In the genomic region with DNA sequence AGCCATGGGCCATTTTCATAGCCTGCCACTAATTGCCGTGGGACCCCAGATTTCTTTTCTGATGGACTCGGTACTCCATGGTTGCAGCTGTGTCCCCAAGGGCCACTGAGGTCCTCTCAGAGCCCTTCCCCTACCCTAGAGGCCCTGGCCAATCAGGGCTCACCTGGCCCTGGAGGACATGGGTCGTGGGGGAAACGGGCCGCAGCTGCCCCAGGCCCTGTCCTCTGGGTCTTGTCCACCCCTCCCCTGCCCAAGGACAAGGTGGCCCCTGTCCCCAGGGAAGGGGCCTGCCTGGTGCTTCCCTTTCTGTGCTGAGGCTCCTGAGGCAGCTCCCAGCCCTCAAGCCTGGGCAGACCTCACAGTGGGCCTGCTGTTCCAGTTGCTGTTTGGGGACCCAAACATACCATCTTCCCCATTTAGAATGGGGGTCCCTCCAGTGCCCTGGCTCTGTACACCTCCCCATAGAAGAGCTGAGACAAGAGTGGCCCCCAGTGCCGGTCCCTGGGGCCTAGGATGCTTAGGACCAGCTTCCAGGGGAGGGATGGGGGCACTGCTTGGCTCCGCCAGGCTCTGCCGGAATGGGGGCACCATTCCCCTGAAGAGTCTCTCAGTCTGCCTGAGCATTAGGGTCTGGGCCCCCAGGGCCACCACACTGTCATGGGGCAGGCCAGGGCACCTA, we compare ENCODE assay signal across 14 cellular contexts. TPM values are rescaled to one million over a fixed set of nuclear protein-coding genes. Genes with fewer than 3 reads are reported as not detected.
A peak's percentile ranks its signal among the peaks of the same experiment; 100 is the strongest.
DNase-seq lines count a peak whose midpoint lies in the region; ATAC-seq, FAIRE-seq and TF ChIP-seq lines count a peak whose summit lies in the region.
"Had no signal": no experiment of that assay in that cellular context is flagged by ENCODE, and none has a peak within 500 bp of the region (broad histone marks: within the 10 kb centered on the region; RNA-seq: fewer than 3 reads in every experiment).

No MANE protein-coding gene starts in this region.

- no peak for TF ChIP-seq EP300 in A549 (IDR thresholded peaks at IDR 0.05)

- no peak for TF ChIP-seq CTCF in A549 (IDR thresholded peaks at IDR 0.05)
- no peak for TF ChIP-seq CTCF in Peyer's patch (IDR thresholded peaks at IDR 0.05)
- no peak for TF ChIP-seq CTCF in progenitor cell of endocrine pancreas (IDR thresholded peaks at IDR 0.05; ENCODE audit: unreplicated experiment)
- TF ChIP-seq CTCF in endodermal cell (conservative IDR thresholded peaks at IDR 0.05) = no peak

- no peaks in the 10 kb centered on the region for H3K27me3 ChIP-seq in Peyer's patch
- no peaks in the 10 kb centered on the region for H3K27me3 ChIP-seq in right cardiac atrium (ENCODE audit: control insufficient read depth, insufficient read depth)
- H3K27me3 ChIP-seq in endodermal cell (ENCODE audit: control insufficient read depth, insufficient read depth, low read length, poor library complexity, severe bottlenecking) = no peaks in the 10 kb centered on the region

- ATAC-seq in A549 (no peak), right cardiac atrium (no peak)
- ATAC-seq: activated T-cell treated with anti-CD3 and anti-CD28 coated beads, Interleukin-2, amount 50 U/mL, for 4 hours had no signal

- peaks cover 29% of the 10 kb centered on the region for H3K4me1 Mint-ChIP-seq in progenitor cell of endocrine pancreas (ENCODE audit: low read depth)
- H3K4me1 Mint-ChIP-seq in endodermal cell = peaks cover 8% of the 10 kb centered on the region

- peak overlapping the region; percentile 34 for H3K4me3 Mint-ChIP-seq in progenitor cell of endocrine pancreas (ENCODE audit: low read depth)
- no peak overlapping the region for H3K4me3 Mint-ChIP-seq in endodermal cell
- H3K4me3 Mint-ChIP-seq: activated T-cell treated with anti-CD3 and anti-CD28 coated beads, Interleukin-2, amount 50 U/mL, for 4 hours; CD14-positive monocyte had no signal

- H3K27ac Mint-ChIP-seq in progenitor cell of endocrine pancreas (no peak overlapping the region), endodermal cell (no peak overlapping the region)

- no peak for TF ChIP-seq RAD21 in A549 (conservative IDR thresholded peaks at IDR 0.05 in 1 of 2, IDR thresholded peaks at IDR 0.05 in 1 of 2)

- H3K27ac ChIP-seq in A549 (peak overlapping the region; percentile 76 to 78; a peak in 5 of 6 replicates), Peyer's patch (peak overlapping the region in 3 of 4 donors; percentile 5 to 59 (median 26)), right cardiac atrium (ENCODE audit: low read length) (peak overlapping the region; percentile 38), endodermal cell (ENCODE audit: low read depth, low read length) (no peak overlapping the region)

- H3K36me3 Mint-ChIP-seq in progenitor cell of endocrine pancreas (ENCODE audit: insufficient read depth) (peaks cover 2% of the 10 kb centered on the region), endodermal cell (ENCODE audit: low read depth) (peaks cover 19% of the 10 kb centered on the region)

- 90% methylated on average over 4 of the region's 8 CpGs for WGBS in A549 (ENCODE audit: missing lambda C conversion rate)
- 61% methylated on average over 8 of the region's 8 CpGs for WGBS in right cardiac atrium
- 67 to 100% methylated on average over 3 to 8 of the region's 8 CpGs for WGBS in endodermal cell (ENCODE audit: insufficient coverage in 1 of 2, insufficient read length in 1 of 2), 2 experiments

- peaks cover 0 to 5% (median 0%) of the 10 kb centered on the region in 3 donors for H3K36me3 ChIP-seq in Peyer's patch
- H3K36me3 ChIP-seq in endodermal cell (ENCODE audit: control insufficient read depth, insufficient read depth, low read length) = peaks cover 3% of the 10 kb centered on the region

- DNase-seq in A549 (ENCODE audit: low read depth in 1 of 2, low spot score in 1 of 2) (no peak), Peyer's patch (no peak), right cardiac atrium (peak in 1 of 3 donors; percentile 63), progenitor cell of endocrine pancreas (ENCODE audit: low spot score, unreplicated experiment) (no peak), endodermal cell (no peak), kidney glomerular epithelial cell (lab: John Stamatoyannopoulos, UW) (no peak), ACHN (no peak), NCI-H1417 treated with DMSO at 0.1 percent for 48 hours (lab: John Stamatoyannopoulos, UW) (no peak)
- DNase-seq: activated CD4-positive, CD25-positive, alpha-beta regulatory T cell; activated T-cell treated with anti-CD3 and anti-CD28 coated beads, Interleukin-2, amount 50 U/mL, for 4 hours; NCI-H1048; NCI-H748 treated with DMSO at 0.1 percent for 48 hours had no signal

- H3K9me3 Mint-ChIP-seq in progenitor cell of endocrine pancreas (ENCODE audit: low read depth) (no peaks in the 10 kb centered on the region), endodermal cell (no peaks in the 10 kb centered on the region)
- H3K9me3 Mint-ChIP-seq: activated T-cell treated with anti-CD3 and anti-CD28 coated beads, Interleukin-2, amount 50 U/mL, for 4 hours; CD14-positive monocyte had no signal

- POLR2A ChIA-PET in A549 (lab: Yijun Ruan, JAX) = no interaction called here

- in situ Hi-C loops in ACHN (cut with HindIII; ENCODE audit: low pct_ligation_motif_present, low pct_unique_long_range_greater_than_20kb, low sequenced_read_pairs) = no loop called here

- no peak overlapping the region for H3K9ac ChIP-seq in endodermal cell (ENCODE audit: extremely low read depth, low read length, poor library complexity, severe bottlenecking)

- H3K27me3 Mint-ChIP-seq in progenitor cell of endocrine pancreas (no peaks in the 10 kb centered on the region), endodermal cell (ENCODE audit: insufficient read depth) (no peaks in the 10 kb centered on the region)

- H3K4me1 ChIP-seq in A549 (peaks cover 69% of the 10 kb centered on the region), Peyer's patch (peaks cover 0 to 66% (median 5%) of the 10 kb centered on the region in 4 donors), right cardiac atrium (ENCODE audit: control insufficient read depth, insufficient read depth, low read length) (peaks cover 29% of the 10 kb centered on the region), endodermal cell (ENCODE audit: control insufficient read depth, insufficient read depth, low read length) (peaks cover 11% of the 10 kb centered on the region)

- H3K9me3 ChIP-seq in A549 (no peaks in the 10 kb centered on the region), Peyer's patch (no peaks in the 10 kb centered on the region), right cardiac atrium (ENCODE audit: control insufficient read depth, low read length) (no peaks in the 10 kb centered on the region), endodermal cell (ENCODE audit: control insufficient read depth, low read length) (no peaks in the 10 kb centered on the region)

- TF ChIP-seq POLR2A in A549 (IDR thresholded peaks at IDR 0.05; ENCODE audit: low read length) = no peak
- no peak for TF ChIP-seq POLR2A in Peyer's patch (IDR thresholded peaks at IDR 0.05)

- CTCF ChIA-PET in A549 (lab: Yijun Ruan, JAX) = interaction anchor here (0.6 to 8.0 kb wide), 6 partner anchors 11 to 187 kb away, joined by 3 to 71 read pairs (median 4); no protein-coding TSS in a partner anchor

- FAIRE-seq in A549 (lab: Jason Lieb, UNC) = no peak
- FAIRE-seq: islet of Langerhans had no signal

- intact Hi-C loops in right cardiac atrium (cut with DNase I) = loop anchor here in 1 of 4 donors (5.0 kb wide), 1 partner anchor 36 kb away; no protein-coding TSS in a partner anchor

- no peak overlapping the region; the same call in 2 of the 3 replicates for H3K4me2 ChIP-seq in A549

- H3K4me3 ChIP-seq in A549 (no peak overlapping the region), Peyer's patch (no peak overlapping the region), right cardiac atrium (ENCODE audit: low read length) (no peak overlapping the region), endodermal cell (ENCODE audit: low read length) (no peak overlapping the region)

RNA-seq across cellular contexts. Expression of a gene that starts 3.2 kb away (rescaled TPM):
- polyA plus RNA-seq in A549 (2011; rRNA removed) (22.3 and 25.1 TPM in 2 replicates), A549 (2017; fragmentation: RNase III; extraction: RNeasy Plus Mini Kit Qiagen cat#74134 plus additional on column Dnase treatment) (86.7 to 95.7 TPM (median 93.7 TPM) in 3 replicates), right cardiac atrium (157 TPM)
- polyA plus RNA-seq in A549 (2012; cell fraction: cytosol; rRNA removed) = 122 and 146 TPM in 2 replicates
- 143 and 192 TPM in 2 replicates for polyA plus RNA-seq in A549 (2012; cell fraction: nucleus; rRNA removed)
- polyA minus RNA-seq in A549 (2011; rRNA and poly(A)+ RNA removed) = 15.8 and 24.0 TPM in 2 replicates
- total RNA-seq in Peyer's patch (100 to 1,000 TPM in 3 of 4 donors, 10 to 100 TPM in 1; 76.2 to 181 (median 151) TPM), right cardiac atrium (100 to 1,000 TPM; 145 to 201 (median 158) TPM), progenitor cell of endocrine pancreas (180 and 191 TPM in 2 replicates), endodermal cell (100 to 1,000 TPM; 137 to 146 TPM)
- polyA plus RNA-seq in endodermal cell (2013, experiment 1 of 2) = 116 TPM
- 110 TPM for polyA plus RNA-seq in endodermal cell (2013, experiment 2 of 2)

RNA-seq across cellular contexts. Expression of a gene that starts 19.8 kb away (rescaled TPM):
- polyA plus RNA-seq in A549 (2011; rRNA removed) (12.4 and 12.8 TPM in 2 replicates), A549 (2017; fragmentation: RNase III; extraction: RNeasy Plus Mini Kit Qiagen cat#74134 plus additional on column Dnase treatment) (13.1 to 15.3 TPM (median 13.2 TPM) in 3 replicates), right cardiac atrium (107 TPM)
- polyA plus RNA-seq in A549 (2012; cell fraction: cytosol; rRNA removed) = 20.7 and 33.3 TPM in 2 replicates
- 33.1 and 33.6 TPM in 2 replicates for polyA plus RNA-seq in A549 (2012; cell fraction: nucleus; rRNA removed)
- polyA minus RNA-seq in A549 (2011; rRNA and poly(A)+ RNA removed) = 16.7 and 27.6 TPM in 2 replicates
- total RNA-seq in Peyer's patch (10 to 100 TPM; 53.5 to 97.4 (median 68.9) TPM), right cardiac atrium (100 to 1,000 TPM in 3 of 4 donors, 10 to 100 TPM in 1; 94.2 to 106 (median 104) TPM), progenitor cell of endocrine pancreas (21.3 and 23.0 TPM in 2 replicates), endodermal cell (10 to 100 TPM; 31.8 to 35.9 TPM)
- 21.8 TPM for polyA plus RNA-seq in endodermal cell (2013, experiment 1 of 2)
- polyA plus RNA-seq in endodermal cell (2013, experiment 2 of 2) = 20.4 TPM

RNA-seq across cellular contexts. Expression of a gene that starts 29.4 kb away (rescaled TPM):
- 30.8 and 32.6 TPM in 2 replicates for polyA plus RNA-seq in A549 (2011; rRNA removed)
- 48.7 and 67.4 TPM in 2 replicates for polyA plus RNA-seq in A549 (2012; cell fraction: cytosol; rRNA removed)
- 203 and 238 TPM in 2 replicates for polyA plus RNA-seq in A549 (2012; cell fraction: nucleus; rRNA removed)
- 12.3 to 18.1 TPM (median 15.1 TPM) in 3 replicates for polyA plus RNA-seq in A549 (2017; fragmentation: RNase III; extraction: RNeasy Plus Mini Kit Qiagen cat#74134 plus additional on column Dnase treatment)
- 15.6 and 19.4 TPM in 2 replicates for polyA minus RNA-seq in A549 (2011; rRNA and poly(A)+ RNA removed)
- total RNA-seq in Peyer's patch = 10 to 100 TPM; 22.6 to 82.1 (median 29.9) TPM
- 10 to 100 TPM in 1 of 4 donors, 1 to 10 TPM in 3; 5.9 to 89.3 (median 7.8) TPM for total RNA-seq in right cardiac atrium
- 24.1 TPM for polyA plus RNA-seq in right cardiac atrium
- total RNA-seq in progenitor cell of endocrine pancreas = 0.77 and 1.1 TPM in 2 replicates
- 10 to 100 TPM; 10.9 to 13.2 TPM for total RNA-seq in endodermal cell
- 4.2 TPM for polyA plus RNA-seq in endodermal cell (2013, experiment 1 of 2)
- polyA plus RNA-seq in endodermal cell (2013, experiment 2 of 2) = 2.9 TPM
- polyA plus RNA-seq: CD14-positive monocyte had no signal

RNA-seq across cellular contexts. Expression of a gene that starts 50.3 kb away (rescaled TPM):
- polyA plus RNA-seq in A549 (2011; rRNA removed) (1.0 and 1.2 TPM in 2 replicates), A549 (2017; fragmentation: RNase III; extraction: RNeasy Plus Mini Kit Qiagen cat#74134 plus additional on column Dnase treatment) (1.5 to 1.6 TPM (median 1.5 TPM) in 3 replicates), right cardiac atrium (12.5 TPM)
- 2.1 and 2.8 TPM in 2 replicates for polyA plus RNA-seq in A549 (2012; cell fraction: cytosol; rRNA removed)
- 4.1 and 5.7 TPM in 2 replicates for polyA plus RNA-seq in A549 (2012; cell fraction: nucleus; rRNA removed)
- polyA minus RNA-seq in A549 (2011; rRNA and poly(A)+ RNA removed) = 1.2 and 1.5 TPM in 2 replicates
- total RNA-seq in Peyer's patch (10 to 100 TPM in 1 of 4 donors, 1 to 10 TPM in 3; 3.0 to 16.5 (median 7.8) TPM), right cardiac atrium (10 to 100 TPM; 10.1 to 14.0 (median 13.2) TPM), progenitor cell of endocrine pancreas (0.36 and 0.91 TPM in 2 replicates), endodermal cell (1 to 10 TPM; 2.3 to 2.6 TPM)
- 1.6 TPM for polyA plus RNA-seq in endodermal cell (2013, experiment 1 of 2)
- polyA plus RNA-seq in endodermal cell (2013, experiment 2 of 2) = 1.4 TPM
- polyA plus RNA-seq: CD14-positive monocyte had no signal

RNA-seq across cellular contexts. Expression of a gene that starts 51.4 kb away (rescaled TPM):
- polyA plus RNA-seq in A549 (2011; rRNA removed) = 94.1 and 168 TPM in 2 replicates
- polyA plus RNA-seq in A549 (2012; cell fraction: cytosol; rRNA removed) = 354 and 442 TPM in 2 replicates
- 454 and 781 TPM in 2 replicates for polyA plus RNA-seq in A549 (2012; cell fraction: nucleus; rRNA removed)
- 334 to 352 TPM (median 348 TPM) in 3 replicates for polyA plus RNA-seq in A549 (2017; fragmentation: RNase III; extraction: RNeasy Plus Mini Kit Qiagen cat#74134 plus additional on column Dnase treatment)
- polyA minus RNA-seq in A549 (2011; rRNA and poly(A)+ RNA removed) = 44.2 and 49.0 TPM in 2 replicates
- total RNA-seq in Peyer's patch = 100 to 1,000 TPM; 108 to 128 (median 116) TPM
- total RNA-seq in right cardiac atrium = 100 to 1,000 TPM; 106 to 128 (median 120) TPM
- 67.9 TPM for polyA plus RNA-seq in right cardiac atrium
- 320 and 333 TPM in 2 replicates for total RNA-seq in progenitor cell of endocrine pancreas
- 100 to 1,000 TPM; 271 to 370 TPM for total RNA-seq in endodermal cell
- polyA plus RNA-seq in endodermal cell (2013, experiment 1 of 2) = 198 TPM
- 223 TPM for polyA plus RNA-seq in endodermal cell (2013, experiment 2 of 2)
